ENCODE assay signal across 8 cellular contexts in genomic region chr9:101397746-101398334, GRCh38. TPM values are rescaled to one million over a fixed set of nuclear protein-coding genes. Genes with fewer than 3 reads are reported as not detected.
DNase-seq lines count a peak whose midpoint lies in the region; ATAC-seq lines count a peak whose summit lies in the region.

No MANE protein-coding gene starts in this region.

- peak overlapping the region; percentile 98 for H3K27ac Mint-ChIP-seq in activated CD4-positive, alpha-beta memory T cell treated with anti-CD3 and anti-CD28 coated beads for 36 hours
- peak overlapping the region; percentile 98 to 99 for H3K27ac Mint-ChIP-seq in stimulated activated naive CD8-positive, alpha-beta T cell treated with anti-CD3 and anti-CD28 coated beads, Interleukin-15, amount 100 ng/mL, for 72 hours

- peaks cover 67% of the 10 kb centered on the region for H3K4me1 Mint-ChIP-seq in activated CD4-positive, alpha-beta memory T cell treated with anti-CD3 and anti-CD28 coated beads for 36 hours (ENCODE audit: low read depth)
- H3K4me1 Mint-ChIP-seq in stimulated activated naive CD8-positive, alpha-beta T cell treated with anti-CD3 and anti-CD28 coated beads, Interleukin-15, amount 100 ng/mL, for 72 hours: peaks cover 57% of the 10 kb centered on the region

- H3K9me3 Mint-ChIP-seq in activated CD4-positive, alpha-beta memory T cell treated with anti-CD3 and anti-CD28 coated beads for 36 hours: peaks cover 12% of the 10 kb centered on the region
- peaks cover 20 to 31% of the 10 kb centered on the region in 2 donors for H3K9me3 Mint-ChIP-seq in stimulated activated naive CD8-positive, alpha-beta T cell treated with anti-CD3 and anti-CD28 coated beads, Interleukin-15, amount 100 ng/mL, for 72 hours

- H3K27me3 Mint-ChIP-seq in activated CD4-positive, alpha-beta memory T cell treated with anti-CD3 and anti-CD28 coated beads for 36 hours: no peaks in the 10 kb centered on the region
- H3K27me3 Mint-ChIP-seq in stimulated activated naive CD8-positive, alpha-beta T cell treated with anti-CD3 and anti-CD28 coated beads, Interleukin-15, amount 100 ng/mL, for 72 hours: no peaks in the 10 kb centered on the region

- intact Hi-C loops in activated CD4-positive, alpha-beta memory T cell treated with anti-CD3 and anti-CD28 coated beads for 36 hours (cut with micrococcal nuclease): loop anchor here (1.0 to 10.0 kb wide), 10 partner anchors 51 to 1576 kb away; partner anchors contain the start of genes ERP44, INVS, MSANTD3 and NR4A3

- CTCF ChIA-PET in activated CD4-positive, alpha-beta memory T cell treated with anti-CD3 and anti-CD28 coated beads for 36 hours (lab: Charles Lee): interaction anchor here (1.0 to 2.1 kb wide), 3 partner anchors 9 to 132 kb away, joined by 3 to 9 read pairs (median 6); no protein-coding TSS in a partner anchor

- H3K36me3 Mint-ChIP-seq in activated CD4-positive, alpha-beta memory T cell treated with anti-CD3 and anti-CD28 coated beads for 36 hours: peaks cover 59% of the 10 kb centered on the region

- H3K4me3 Mint-ChIP-seq in activated CD4-positive, alpha-beta memory T cell treated with anti-CD3 and anti-CD28 coated beads for 36 hours: peak overlapping the region; percentile 100
- H3K4me3 Mint-ChIP-seq in stimulated activated naive CD8-positive, alpha-beta T cell treated with anti-CD3 and anti-CD28 coated beads, Interleukin-15, amount 100 ng/mL, for 72 hours: peak overlapping the region; percentile 89

- peak overlapping the region; percentile 80 for H3K4me3 ChIP-seq in iPS-11a (ENCODE audit: low read depth, low read length)

- POLR2A ChIA-PET in activated CD4-positive, alpha-beta memory T cell treated with anti-CD3 and anti-CD28 coated beads for 36 hours (lab: Charles Lee): interaction anchor here (1.0 to 1.9 kb wide), 2 partner anchors 9 to 136 kb away, joined by 3 to 10 read pairs; partner anchors contain the start of gene RNF20

- DNase-seq in activated CD4-positive, alpha-beta memory T cell treated with anti-CD3 and anti-CD28 coated beads for 36 hours: no peak
- no peak for DNase-seq in stimulated activated naive CD8-positive, alpha-beta T cell treated with anti-CD3 and anti-CD28 coated beads, Interleukin-15, amount 100 ng/mL, for 72 hours
- DNase-seq in NCI-H1436 (lab: John Stamatoyannopoulos, UW) (no peak), HuH-7.5 (ENCODE audit: low spot score) (no peak), dermis blood vessel endothelial cell (no peak)

- ATAC-seq in GM18498 (IDR thresholded peaks at IDR 0.05; ENCODE audit: unreplicated experiment) (peak; percentile 0), HG02973 (IDR thresholded peaks at IDR 0.05; ENCODE audit: unreplicated experiment) (peak; percentile 0)
- ATAC-seq in stimulated activated naive CD8-positive, alpha-beta T cell treated with anti-CD3 and anti-CD28 coated beads, Interleukin-15, amount 100 ng/mL, for 72 hours: no peak

RNA-seq across cellular contexts. Expression of gene MRPL50, which starts 0.6 kb away (rescaled TPM):
- 10 to 100 TPM; 13.3 to 13.4 TPM for total RNA-seq in activated CD4-positive, alpha-beta memory T cell treated with anti-CD3 and anti-CD28 coated beads for 36 hours
- total RNA-seq in dermis blood vessel endothelial cell: 15.5 and 19.4 TPM in 2 replicates

RNA-seq across cellular contexts. Expression of gene ZNF189, which starts 0.8 kb away (rescaled TPM):
- total RNA-seq in activated CD4-positive, alpha-beta memory T cell treated with anti-CD3 and anti-CD28 coated beads for 36 hours: 10 to 100 TPM; 10.2 to 10.6 TPM
- 31.3 and 33.8 TPM in 2 replicates for total RNA-seq in dermis blood vessel endothelial cell

RNA-seq across cellular contexts. Expression of gene BAAT, which starts 13.0 kb away (rescaled TPM):
- not detected for total RNA-seq in activated CD4-positive, alpha-beta memory T cell treated with anti-CD3 and anti-CD28 coated beads for 36 hours
- not detected in 2 replicates for total RNA-seq in dermis blood vessel endothelial cell

RNA-seq across cellular contexts. Expression of gene ALDOB, which starts 37.7 kb away (rescaled TPM):
- not detected for total RNA-seq in activated CD4-positive, alpha-beta memory T cell treated with anti-CD3 and anti-CD28 coated beads for 36 hours
- under 0.01 TPM in 1 of 2 replicates, not detected in the other for total RNA-seq in dermis blood vessel endothelial cell
